ENCODE assay signal across 11 cellular contexts in genomic region chr11:1260023-1260501, GRCh38. TPM values are rescaled to one million over a fixed set of nuclear protein-coding genes. Genes with fewer than 3 reads are reported as not detected.
DNase-seq lines count a peak whose midpoint lies in the region; ATAC-seq and TF ChIP-seq lines count a peak whose summit lies in the region.
"Had no signal": no experiment of that assay in that cellular context is flagged by ENCODE, and none has a peak within 500 bp of the region (broad histone marks: within the 10 kb centered on the region; RNA-seq: fewer than 3 reads in every experiment).

No MANE protein-coding gene starts in this region.

- in situ Hi-C loops in SK-MEL-5 (cut with HindIII; ENCODE audit: low pct_unique_long_range_greater_than_20kb, low sequenced_read_pairs), result no loop called here

- no peak for TF ChIP-seq POLR2A in testis (IDR thresholded peaks at IDR 0.05)

- H3K4me3 ChIP-seq in H7 (ENCODE audit: insufficient read depth, low read depth, low read length) (no peak overlapping the region), testis (no peak overlapping the region)
- H3K4me3 ChIP-seq: lower lobe of right lung had no signal

- no peaks in the 10 kb centered on the region for H3K9me3 ChIP-seq in testis
- H3K9me3 ChIP-seq: lower lobe of right lung had no signal

- DNase-seq in H7, result peak; percentile 92
- peak; percentile 56 for DNase-seq in SK-MEL-5 (ENCODE audit: low read depth, low spot score)
- peak; percentile 29 for DNase-seq in effector CD8-positive, alpha-beta T cell (lab: John Stamatoyannopoulos, UW)
- peak; percentile 41 to 61 for DNase-seq in stimulated activated CD4-positive, alpha-beta T cell treated with anti-CD3 and anti-CD28 coated beads, Interleukin-2, amount 100 ng/mL, for 24 hours
- no peak for DNase-seq in mesenteric fat pad (ENCODE audit: low spot score)
- DNase-seq in testis, result no peak
- DNase-seq in NCI-H2081 (lab: John Stamatoyannopoulos, UW), result no peak
- DNase-seq: lower lobe of right lung, NCI-H1436 had no signal

- TF ChIP-seq CTCF in testis (IDR thresholded peaks at IDR 0.05), result no peak

- ATAC-seq in HG02623 (IDR thresholded peaks at IDR 0.05; ENCODE audit: unreplicated experiment), result no peak

- H3K27ac ChIP-seq in testis, result no peak overlapping the region
- H3K27ac ChIP-seq: lower lobe of right lung had no signal

- H3K36me3 ChIP-seq in H7 (replicated peaks; ENCODE audit: control insufficient read depth, insufficient read depth, low read length) (no peaks in the 10 kb centered on the region), testis (ENCODE audit: low read depth, missing control alignments) (no peaks in the 10 kb centered on the region)
- H3K36me3 ChIP-seq: lower lobe of right lung had no signal

- H3K4me1 ChIP-seq in testis, result peaks cover 9% of the 10 kb centered on the region

- 76% methylated on average over 8 of the region's 10 CpGs; no CpG with 5 or more reads in 1 of the 2 donors for WGBS in testis, 2 donors

- H3K27me3 ChIP-seq in H7 (ENCODE audit: control insufficient read depth, insufficient read depth, low read length), result no peaks in the 10 kb centered on the region
- no peaks in the 10 kb centered on the region for H3K27me3 ChIP-seq in testis

- intact Hi-C loops in testis (cut with DNase I; ENCODE audit: low total_unique reads), result no loop called here

RNA-seq across cellular contexts. Expression of gene MUC5B, which starts 37.2 kb away (rescaled TPM):
- total RNA-seq in H7 (2014; rRNA removed; shearing (Covaris generic)), result under 0.01 and 0.07 TPM in 2 replicates
- total RNA-seq in SK-MEL-5 (2014; rRNA removed; shearing (Covaris generic)), result 0.21 and 0.35 TPM in 2 replicates
- 0.04 and 0.06 TPM in 2 replicates for polyA plus RNA-seq in SK-MEL-5 (2015; cell fraction: cytosol; rRNA removed)
- polyA plus RNA-seq in SK-MEL-5 (2015; cell fraction: nucleus; rRNA removed), result 1.3 and 2.0 TPM in 2 replicates
- total RNA-seq in mesenteric fat pad, result not detected
- under 1 TPM; 0.50 to 0.87 TPM for total RNA-seq in testis
- 0.45 TPM for polyA plus RNA-seq in testis (ENCODE audit: insufficient read depth, low read depth, low replicate concordance)
- total RNA-seq: astrocyte had no signal

RNA-seq across cellular contexts. Expression of gene TOLLIP, which starts 49.4 kb away (rescaled TPM):
- total RNA-seq in H7 (2014; rRNA removed; shearing (Covaris generic)), result 11.2 and 11.8 TPM in 2 replicates
- 33.5 and 36.0 TPM in 2 replicates for total RNA-seq in SK-MEL-5 (2014; rRNA removed; shearing (Covaris generic))
- polyA plus RNA-seq in SK-MEL-5 (2015; cell fraction: cytosol; rRNA removed), result 90.3 and 90.9 TPM in 2 replicates
- 49.5 and 57.4 TPM in 2 replicates for polyA plus RNA-seq in SK-MEL-5 (2015; cell fraction: nucleus; rRNA removed)
- 63.6 TPM for total RNA-seq in mesenteric fat pad
- total RNA-seq in testis, result 100 to 1,000 TPM; 197 to 220 TPM
- 185 TPM for polyA plus RNA-seq in testis (ENCODE audit: insufficient read depth, low read depth, low replicate concordance)

Comparison
In these comparisons a context has a peak if more than half of its experiments do, and no peak if none do; other contexts are left out.
1. DNase-seq: peak in H7 (single experiment), SK-MEL-5 (single experiment), effector CD8-positive, alpha-beta T cell (single experiment) and stimulated activated CD4-positive, alpha-beta T cell treated with anti-CD3 and anti-CD28 coated beads, Interleukin-2, amount 100 ng/mL, for 24 hours (2 of 2); none in mesenteric fat pad (single experiment), testis (single experiment) and NCI-H2081 (0 of 2).